Comparison of ENCODE assay signal across 18 cellular contexts in the genomic region with DNA sequence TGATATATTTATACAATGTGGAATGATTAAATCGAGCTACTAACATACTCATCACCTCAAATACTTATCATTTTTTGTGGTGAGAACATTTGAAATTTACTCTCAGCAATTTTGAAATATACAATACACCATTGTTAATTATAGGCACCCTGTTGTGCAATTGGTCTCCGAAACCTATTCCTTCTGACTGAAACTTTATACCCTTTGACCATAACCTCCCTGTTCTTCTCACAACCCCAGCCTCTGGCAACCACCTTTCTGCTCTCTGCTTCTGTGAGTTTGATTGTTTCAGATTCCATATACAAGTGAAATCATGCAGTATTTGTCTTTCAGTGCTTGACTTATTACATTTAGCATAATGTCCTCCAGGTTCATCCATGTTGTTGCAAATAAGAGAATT. TPM values are rescaled to one million over a fixed set of nuclear protein-coding genes. Genes with fewer than 3 reads are reported as not detected.
DNase-seq lines count a peak whose midpoint lies in the region; ATAC-seq, FAIRE-seq and TF ChIP-seq lines count a peak whose summit lies in the region.
"Had no signal": no experiment of that assay in that cellular context is flagged by ENCODE, and none has a peak within 500 bp of the region (broad histone marks: within the 10 kb centered on the region; RNA-seq: fewer than 3 reads in every experiment).

No MANE protein-coding gene starts in this region.

- no peak overlapping the region for H3K9ac ChIP-seq in HepG2 (ENCODE audit: insufficient read depth, low read depth, low read length)
- no peak overlapping the region for H3K9ac ChIP-seq in K562 (ENCODE audit: insufficient read depth in 1 of 2, low read depth in 2 of 2, low read length in 2 of 2)

- no peak for DNase-seq in HepG2 (ENCODE audit: low spot score)
- DNase-seq in right lobe of liver = no peak
- DNase-seq in K562 (ENCODE audit: extremely low read depth in 1 of 4, low spot score in 3 of 4) = no peak
- peak; percentile 11 for DNase-seq in renal cortical epithelial cell (ENCODE audit: low read depth)
- DNase-seq in activated naive CD4-positive, alpha-beta T cell treated with anti-CD3 and anti-CD28 coated beads, Interleukin-2, amount 50 U/mL, for 72 hours (ENCODE audit: low spot score in 2 of 2) = no peak
- DNase-seq: ACHN; BE2C; CD8-positive, alpha-beta T cell; COR-L47; DND-41; GDM1 had no signal

- WGBS in HepG2 (ENCODE audit: low lambda C conversion rate) = 2% methylated on average over 2 of the region's 2 CpGs
- 41% methylated on average over 2 of the region's 2 CpGs for WGBS in right lobe of liver (ENCODE audit: insufficient coverage, low coverage, low lambda C conversion rate, missing lambda C conversion rate)
- 0% methylated on average over 2 of the region's 2 CpGs for WGBS in K562 (ENCODE audit: insufficient coverage, low coverage, missing lambda C conversion rate)

- no peak for FAIRE-seq in HepG2 (lab: Jason Lieb, UNC)
- no peak for FAIRE-seq in K562 (lab: Jason Lieb, UNC)
- FAIRE-seq: GM12892 had no signal

- H3K79me2 ChIP-seq in HepG2 (ENCODE audit: insufficient read depth, low read length) = no peaks in the 10 kb centered on the region
- H3K79me2 ChIP-seq in K562 (ENCODE audit: control insufficient read depth, insufficient read depth, low read length) = no peaks in the 10 kb centered on the region

- H3K27ac Mint-ChIP-seq in activated naive CD4-positive, alpha-beta T cell treated with anti-CD3 and anti-CD28 coated beads, Interleukin-2, amount 50 U/mL, for 72 hours = no peak overlapping the region
- H3K27ac Mint-ChIP-seq: CD8-positive, alpha-beta T cell; IgD-negative memory B cell had no signal

- H3K9me1 ChIP-seq in K562 (ENCODE audit: control insufficient read depth, insufficient read depth, low read length) = no peaks in the 10 kb centered on the region

- no peak overlapping the region for H3K27ac ChIP-seq in HepG2 (ENCODE audit: extremely low read length, insufficient read depth, low read length)
- H3K27ac ChIP-seq in right lobe of liver = no peak overlapping the region
- H3K27ac ChIP-seq in K562 (ENCODE audit: extremely low read depth, low read depth, low read length) = no peak overlapping the region
- H3K27ac ChIP-seq: C4-2B, HL-60 had no signal

- no peak for TF ChIP-seq POLR2A in HepG2 (IDR thresholded peaks at IDR 0.05; ENCODE audit: insufficient read depth in 1 of 2, low read depth in 2 of 2, low read length in 2 of 2)
- no peak for TF ChIP-seq POLR2A in right lobe of liver (IDR thresholded peaks at IDR 0.05)
- no peak for TF ChIP-seq POLR2A in K562 (conservative IDR thresholded peaks at IDR 0.05)

- POLR2A ChIA-PET in HepG2 (lab: Yijun Ruan, JAX) = no interaction called here
- POLR2A ChIA-PET in K562 (lab: Yijun Ruan, JAX) = no interaction called here

- no TSS peak for BruUV-seq in HepG2 (replicated peaks; lab: Mats Ljungman, UMichigan)
- BruUV-seq in K562 (replicated peaks; lab: Mats Ljungman, UMichigan) = no TSS peak

- H3K4me3 ChIP-seq in HepG2 (replicated peaks in 1 of 3; ENCODE audit: insufficient read depth in 1 of 3, low read depth in 2 of 3, low read length in 3 of 3) = no peak overlapping the region
- no peak overlapping the region for H3K4me3 ChIP-seq in right lobe of liver
- no peak overlapping the region for H3K4me3 ChIP-seq in K562

- H3K4me1 ChIP-seq in HepG2 (ENCODE audit: insufficient read depth, low read length) = peaks cover 23% of the 10 kb centered on the region
- no peaks in the 10 kb centered on the region for H3K4me1 ChIP-seq in right lobe of liver
- 0 out of 5 replicates have a peak, but pooled peaks cover 0 to under 1% of the 10 kb centered on the region in 2 experiments for H3K4me1 ChIP-seq in K562 (replicated peaks in 1 of 2; ENCODE audit: control insufficient read depth in 2 of 2, insufficient read depth in 2 of 2, low read length in 2 of 2)
- H3K4me1 ChIP-seq: BE2C had no signal

- H3K9me3 ChIP-seq in HepG2 (ENCODE audit: low read length) (no peaks in the 10 kb centered on the region), right lobe of liver (no peaks in the 10 kb centered on the region), K562 (replicated peaks; ENCODE audit: control insufficient read depth, insufficient read depth, low read depth, low read length) (no peaks in the 10 kb centered on the region)
- H3K9me3 ChIP-seq: BE2C had no signal

- no peaks in the 10 kb centered on the region for H3K36me3 Mint-ChIP-seq in activated naive CD4-positive, alpha-beta T cell treated with anti-CD3 and anti-CD28 coated beads, Interleukin-2, amount 50 U/mL, for 72 hours
- H3K36me3 Mint-ChIP-seq: CD8-positive, alpha-beta T cell had no signal

- H4K20me1 ChIP-seq in HepG2 (ENCODE audit: insufficient read depth, low read length) = no peaks in the 10 kb centered on the region
- no peaks in the 10 kb centered on the region for H4K20me1 ChIP-seq in K562 (replicated peaks; ENCODE audit: control insufficient read depth, insufficient read depth, low read length)

- no peaks in the 10 kb centered on the region for H3K36me3 ChIP-seq in HepG2 (replicated peaks in 1 of 2; ENCODE audit: control insufficient read depth in 1 of 2, insufficient read depth in 2 of 2, low read length in 2 of 2)
- H3K36me3 ChIP-seq in right lobe of liver = no peaks in the 10 kb centered on the region
- no peaks in the 10 kb centered on the region for H3K36me3 ChIP-seq in K562 (ENCODE audit: control insufficient read depth, insufficient read depth, low read length)
- H3K36me3 ChIP-seq: BE2C had no signal

- TF ChIP-seq EP300 in HepG2 (IDR thresholded peaks at IDR 0.05; ENCODE audit: low read depth in 2 of 2, low read length in 2 of 2) = no peak
- TF ChIP-seq EP300 in HepG2 (CRISPR knock-in tag; IDR thresholded peaks at IDR 0.05; ENCODE audit: borderline replicate concordance) = no peak
- no peak for TF ChIP-seq EP300 in K562 (IDR thresholded peaks at IDR 0.05; ENCODE audit: low read length)

- intact Hi-C loops in HepG2 (cut with micrococcal nuclease; ENCODE audit: unreplicated experiment) = no loop called here
- intact Hi-C loops in right lobe of liver (cut with DNase I) = no loop called here
- intact Hi-C loops in K562 (cut with micrococcal nuclease) = no loop called here

- in situ Hi-C loops in HepG2 (cut with HindIII; ENCODE audit: extremely low pct_ligation_motif_present, low pct_unique_long_range_greater_than_20kb) = no loop called here
- in situ Hi-C loops in K562 (cut with MboI) = no loop called here

- TF ChIP-seq RAD21 in HepG2 (CRISPR knock-in tag; IDR thresholded peaks at IDR 0.05) = no peak
- no peak for TF ChIP-seq RAD21 in K562 (CRISPR knock-in tag; conservative IDR thresholded peaks at IDR 0.05 in 1 of 2, IDR thresholded peaks at IDR 0.05 in 1 of 2)

- H3K9me3 Mint-ChIP-seq in activated naive CD4-positive, alpha-beta T cell treated with anti-CD3 and anti-CD28 coated beads, Interleukin-2, amount 50 U/mL, for 72 hours = no peaks in the 10 kb centered on the region
- H3K9me3 Mint-ChIP-seq: CD8-positive, alpha-beta T cell; IgD-negative memory B cell had no signal

- TF ChIP-seq CTCF in HepG2 (CRISPR knock-in tag; IDR thresholded peaks at IDR 0.05) = no peak
- no peak for TF ChIP-seq CTCF in right lobe of liver (IDR thresholded peaks at IDR 0.05)
- TF ChIP-seq CTCF in K562 (IDR thresholded peaks at IDR 0.05 in 2 of 3, conservative IDR thresholded peaks at IDR 0.05 in 1 of 3; ENCODE audit: insufficient read depth in 2 of 3, low read depth in 1 of 3, low read length in 3 of 3) = no peak

- H3K27me3 ChIP-seq in HepG2 (ENCODE audit: control insufficient read depth in 1 of 2, insufficient read depth in 2 of 2, low read length in 2 of 2) (peaks cover 0 to 9% of the 10 kb centered on the region in 2 experiments; a peak in 1 of 5 replicates), right lobe of liver (no peaks in the 10 kb centered on the region), K562 (ENCODE audit: control insufficient read depth in 2 of 2, insufficient read depth in 2 of 2, low read length in 2 of 2) (peaks cover 27 to 30% of the 10 kb centered on the region in 2 experiments)
- H3K27me3 ChIP-seq: BE2C had no signal

- no peak for ATAC-seq in HepG2
- no peak for ATAC-seq in right lobe of liver
- ATAC-seq in K562 = no peak
- no peak for ATAC-seq in HG02623 (IDR thresholded peaks at IDR 0.05; ENCODE audit: unreplicated experiment)
- ATAC-seq in activated naive CD4-positive, alpha-beta T cell treated with anti-CD3 and anti-CD28 coated beads, Interleukin-2, amount 50 U/mL, for 72 hours = no peak
- ATAC-seq in GM21390 (IDR thresholded peaks at IDR 0.05; ENCODE audit: unreplicated experiment) = no peak
- ATAC-seq: CD8-positive, alpha-beta T cell; HCT116 had no signal

- H2AFZ ChIP-seq in HepG2 (ENCODE audit: low read length) = no peak overlapping the region
- H2AFZ ChIP-seq in K562 (ENCODE audit: low read depth, low read length) = no peak overlapping the region

- CTCF ChIA-PET in HepG2 (lab: Yijun Ruan, JAX; ENCODE audit: low intra/inter-chr PET ratio, low total read pairs) (no interaction called here), K562 (lab: Yijun Ruan, JAX; ENCODE audit: low intra/inter-chr PET ratio) (no interaction called here)

- H3K4me2 ChIP-seq in HepG2 (ENCODE audit: low read depth, low read length) (no peak overlapping the region), K562 (ENCODE audit: insufficient read depth, low read length) (no peak overlapping the region)

RNA-seq across cellular contexts. Expression of gene SETD4, which starts 49.5 kb away (rescaled TPM):
- total RNA-seq in HepG2 (2016; rRNA removed; fragmentation: Illumina TruSeq; extraction: Trizol) (11.9 and 14.4 TPM in 2 replicates), right lobe of liver (10 to 100 TPM in 1 of 6 experiments, 1 to 10 TPM in 5; 5.0 to 10.4 (median 7.3) TPM), K562 (2014; rRNA removed) (16.0 and 16.1 TPM in 2 replicates), K562 (2014; rRNA removed; fragmentation: Illumina TruSeq; extraction: Trizol) (25.7 and 27.1 TPM in 2 replicates), K562 (2015; rRNA removed; fragmentation: Illumina TruSeq; extraction: Trizol) (23.6 and 23.9 TPM in 2 replicates), K562 (2021) (23.5 and 27.0 TPM in 2 replicates), renal cortical epithelial cell (29.4 and 30.2 TPM in 2 replicates)
- total RNA-seq in HepG2 (2016; cell fraction: cytosol; rRNA removed; fragmentation: Illumina TruSeq; extraction: Trizol; ENCODE audit: low read depth) = 2.4 and 3.7 TPM in 2 replicates
- 12.5 and 15.3 TPM in 2 replicates for total RNA-seq in HepG2 (2016; cell fraction: insoluble cytoplasmic fraction; rRNA removed; fragmentation: Illumina TruSeq; extraction: Trizol)
- 4.4 and 6.1 TPM in 2 replicates for total RNA-seq in HepG2 (2016; cell fraction: membrane; rRNA removed; fragmentation: Illumina TruSeq; extraction: Trizol)
- 26.3 and 27.5 TPM in 2 replicates for total RNA-seq in HepG2 (2016; cell fraction: nucleus; rRNA removed; fragmentation: Illumina TruSeq; extraction: Trizol)
- polyA plus RNA-seq in HepG2 (2011; rRNA removed) (7.1 and 8.4 TPM in 2 replicates), K562 (2011; rRNA removed) (20.1 and 24.5 TPM in 2 replicates), K562 (2014; fragmentation: Illumina TruSeq; extraction: Trizol) (26.2 and 27.4 TPM in 2 replicates), K562 (2014; fragmentation: Nextera tagmentation; extraction: Ambion mirVana) (10 to 100 TPM; 49.2 to 51.3 TPM), K562 (2014; rRNA removed) (31.7 and 32.5 TPM in 2 replicates)
- polyA plus RNA-seq in HepG2 (2011; cell fraction: cytosol; rRNA removed) = 4.4 and 5.1 TPM in 2 replicates
- polyA plus RNA-seq in HepG2 (2011; cell fraction: nucleus; rRNA removed) = 17.7 and 21.1 TPM in 2 replicates
- polyA plus RNA-seq in HepG2 (2012) = 6.2 and 8.6 TPM in 2 replicates
- 1.3 and 1.5 TPM in 2 replicates for polyA plus RNA-seq in HepG2 (2016; cell fraction: cytosol; fragmentation: Illumina TruSeq; extraction: Trizol; ENCODE audit: low read depth)
- 10.0 and 10.5 TPM in 2 replicates for polyA plus RNA-seq in HepG2 (2016; cell fraction: insoluble cytoplasmic fraction; fragmentation: Illumina TruSeq; extraction: Trizol; ENCODE audit: low read depth)
- polyA plus RNA-seq in HepG2 (2016; cell fraction: membrane; fragmentation: Illumina TruSeq; extraction: Trizol; ENCODE audit: low read depth) = 1.8 and 2.8 TPM in 2 replicates
- polyA plus RNA-seq in HepG2 (2016; cell fraction: nucleus; fragmentation: Illumina TruSeq; extraction: Trizol; ENCODE audit: insufficient read depth, low read depth) = 37.4 and 44.2 TPM in 2 replicates
- polyA minus RNA-seq in HepG2 (2011; rRNA and poly(A)+ RNA removed; ENCODE audit: low replicate concordance) = 12.9 and 17.6 TPM in 2 replicates
- 2.7 and 5.1 TPM in 2 replicates for polyA minus RNA-seq in HepG2 (2011; cell fraction: cytosol; rRNA and poly(A)+ RNA removed)
- 24.9 and 25.4 TPM in 2 replicates for polyA minus RNA-seq in HepG2 (2011; cell fraction: nucleus; rRNA and poly(A)+ RNA removed)
- total RNA-seq in K562 (2011; cell fraction: chromatin; rRNA removed; ENCODE audit: low replicate concordance) = 72.3 and 98.7 TPM in 2 replicates
- 43.0 and 50.5 TPM in 2 replicates for total RNA-seq in K562 (2011; cell fraction: nucleolus; rRNA removed)
- 68.0 and 93.6 TPM in 2 replicates for total RNA-seq in K562 (2011; cell fraction: nucleoplasm; rRNA removed)
- 11.7 and 14.6 TPM in 2 replicates for polyA plus RNA-seq in K562 (2011; cell fraction: cytosol; rRNA removed)
- 43.3 and 46.0 TPM in 2 replicates for polyA plus RNA-seq in K562 (2011; cell fraction: nucleus; rRNA removed)
- polyA plus RNA-seq in K562 (2012) = 12.9 and 14.2 TPM in 2 replicates
- polyA minus RNA-seq in K562 (2011; rRNA and poly(A)+ RNA removed) = 22.6 and 27.8 TPM in 2 replicates
- polyA minus RNA-seq in K562 (2011; cell fraction: cytosol; rRNA and poly(A)+ RNA removed) = 10.6 and 18.2 TPM in 2 replicates
- 23.3 and 29.3 TPM in 2 replicates for polyA minus RNA-seq in K562 (2011; cell fraction: nucleus; rRNA and poly(A)+ RNA removed)
- total RNA-seq in activated naive CD4-positive, alpha-beta T cell treated with anti-CD3 and anti-CD28 coated beads, Interleukin-2, amount 50 U/mL, for 72 hours = 10 to 100 TPM; 16.7 to 21.5 TPM

RNA-seq across cellular contexts. Expression of gene CBR1, which starts 59.0 kb away (rescaled TPM):
- total RNA-seq in HepG2 (2016; rRNA removed; fragmentation: Illumina TruSeq; extraction: Trizol) = 38.7 and 45.6 TPM in 2 replicates
- total RNA-seq in HepG2 (2016; cell fraction: cytosol; rRNA removed; fragmentation: Illumina TruSeq; extraction: Trizol; ENCODE audit: low read depth) = 7.9 and 8.1 TPM in 2 replicates
- total RNA-seq in HepG2 (2016; cell fraction: insoluble cytoplasmic fraction; rRNA removed; fragmentation: Illumina TruSeq; extraction: Trizol) = 38.5 and 46.8 TPM in 2 replicates
- 14.5 and 17.4 TPM in 2 replicates for total RNA-seq in HepG2 (2016; cell fraction: membrane; rRNA removed; fragmentation: Illumina TruSeq; extraction: Trizol)
- 15.4 and 15.7 TPM in 2 replicates for total RNA-seq in HepG2 (2016; cell fraction: nucleus; rRNA removed; fragmentation: Illumina TruSeq; extraction: Trizol)
- polyA plus RNA-seq in HepG2 (2011; rRNA removed) = 33.7 and 40.2 TPM in 2 replicates
- polyA plus RNA-seq in HepG2 (2011; cell fraction: cytosol; rRNA removed) = 42.7 and 71.0 TPM in 2 replicates
- polyA plus RNA-seq in HepG2 (2011; cell fraction: nucleus; rRNA removed) = 26.4 and 32.1 TPM in 2 replicates
- 30.4 and 32.9 TPM in 2 replicates for polyA plus RNA-seq in HepG2 (2012)
- polyA plus RNA-seq in HepG2 (2016; cell fraction: cytosol; fragmentation: Illumina TruSeq; extraction: Trizol; ENCODE audit: low read depth) = 7.7 and 9.2 TPM in 2 replicates
- polyA plus RNA-seq in HepG2 (2016; cell fraction: insoluble cytoplasmic fraction; fragmentation: Illumina TruSeq; extraction: Trizol; ENCODE audit: low read depth) = 51.8 and 57.6 TPM in 2 replicates
- 11.5 and 12.6 TPM in 2 replicates for polyA plus RNA-seq in HepG2 (2016; cell fraction: membrane; fragmentation: Illumina TruSeq; extraction: Trizol; ENCODE audit: low read depth)
- 23.3 and 28.1 TPM in 2 replicates for polyA plus RNA-seq in HepG2 (2016; cell fraction: nucleus; fragmentation: Illumina TruSeq; extraction: Trizol; ENCODE audit: insufficient read depth, low read depth)
- polyA minus RNA-seq in HepG2 (2011; rRNA and poly(A)+ RNA removed; ENCODE audit: low replicate concordance) = 72.8 and 83.4 TPM in 2 replicates
- 23.7 and 30.8 TPM in 2 replicates for polyA minus RNA-seq in HepG2 (2011; cell fraction: cytosol; rRNA and poly(A)+ RNA removed)
- polyA minus RNA-seq in HepG2 (2011; cell fraction: nucleus; rRNA and poly(A)+ RNA removed) = 4.5 and 7.2 TPM in 2 replicates
- 100 to 1,000 TPM in 4 of 6 experiments, 10 to 100 TPM in 2; 59.1 to 688 (median 211) TPM for total RNA-seq in right lobe of liver
- total RNA-seq in K562 (2011; cell fraction: chromatin; rRNA removed; ENCODE audit: low replicate concordance) = 5.1 and 7.5 TPM in 2 replicates
- 8.3 and 10.5 TPM in 2 replicates for total RNA-seq in K562 (2011; cell fraction: nucleolus; rRNA removed)
- total RNA-seq in K562 (2011; cell fraction: nucleoplasm; rRNA removed) = 8.5 and 9.1 TPM in 2 replicates
- total RNA-seq in K562 (2014; rRNA removed) = 33.8 and 37.3 TPM in 2 replicates
- total RNA-seq in K562 (2014; rRNA removed; fragmentation: Illumina TruSeq; extraction: Trizol) = 9.5 and 12.6 TPM in 2 replicates
- 15.4 and 15.6 TPM in 2 replicates for total RNA-seq in K562 (2015; rRNA removed; fragmentation: Illumina TruSeq; extraction: Trizol)
- total RNA-seq in K562 (2021) = 15.1 and 17.6 TPM in 2 replicates
- polyA plus RNA-seq in K562 (2011; rRNA removed) = 14.8 and 21.8 TPM in 2 replicates
- 21.5 and 101 TPM in 2 replicates for polyA plus RNA-seq in K562 (2011; cell fraction: cytosol; rRNA removed)
- polyA plus RNA-seq in K562 (2011; cell fraction: nucleus; rRNA removed) = 16.1 and 19.9 TPM in 2 replicates
- polyA plus RNA-seq in K562 (2012) = 12.9 and 16.1 TPM in 2 replicates
- 9.3 and 10.0 TPM in 2 replicates for polyA plus RNA-seq in K562 (2014; fragmentation: Illumina TruSeq; extraction: Trizol)
- 1 to 10 TPM; 2.5 to 5.5 TPM for polyA plus RNA-seq in K562 (2014; fragmentation: Nextera tagmentation; extraction: Ambion mirVana)
- 21.5 and 29.6 TPM in 2 replicates for polyA plus RNA-seq in K562 (2014; rRNA removed)
- polyA minus RNA-seq in K562 (2011; rRNA and poly(A)+ RNA removed) = 6.4 and 9.5 TPM in 2 replicates
- polyA minus RNA-seq in K562 (2011; cell fraction: cytosol; rRNA and poly(A)+ RNA removed) = 6.2 and 7.5 TPM in 2 replicates
- 6.5 and 8.0 TPM in 2 replicates for polyA minus RNA-seq in K562 (2011; cell fraction: nucleus; rRNA and poly(A)+ RNA removed)
- 113 and 293 TPM in 2 replicates for total RNA-seq in renal cortical epithelial cell
- 10 to 100 TPM; 33.6 to 55.6 TPM for total RNA-seq in activated naive CD4-positive, alpha-beta T cell treated with anti-CD3 and anti-CD28 coated beads, Interleukin-2, amount 50 U/mL, for 72 hours

Comparison
In these comparisons a context has a peak if more than half of its experiments do, and no peak if none do; other contexts are left out.
1. Of the 241 proteins assayed by ChIP-seq in both HepG2 and K562: peak only in HepG2: none; only in K562: none; in both: CEBPB; in neither: 240.